In the genomic region with DNA sequence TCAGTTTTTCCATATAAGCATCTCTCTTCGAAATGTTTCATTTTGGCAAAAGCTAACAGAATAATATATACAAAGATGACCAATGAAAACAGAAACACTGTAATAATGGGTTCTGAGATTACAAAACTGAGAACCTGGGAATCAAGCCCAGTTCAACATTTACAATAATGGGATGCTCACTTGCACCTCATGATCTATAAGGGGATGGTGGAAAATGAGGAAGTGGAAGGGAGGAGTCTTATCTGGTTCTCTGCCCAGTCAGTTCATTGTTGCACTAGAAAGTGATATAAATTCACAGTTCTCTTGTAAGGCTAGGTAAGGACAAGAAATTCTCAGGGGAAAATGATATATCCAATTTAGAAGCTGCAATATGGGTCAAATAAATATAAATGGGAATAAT, we compare ENCODE assay signal across 1 cellular context.
TF ChIP-seq lines count a peak whose summit lies in the region.

No MANE protein-coding gene starts in this region.

TF ChIP-seq in K562, 482 proteins besides CTCF, POLR2A, EP300 and RAD21 (continued from another document):
- TF ChIP-seq, protein P1, sequence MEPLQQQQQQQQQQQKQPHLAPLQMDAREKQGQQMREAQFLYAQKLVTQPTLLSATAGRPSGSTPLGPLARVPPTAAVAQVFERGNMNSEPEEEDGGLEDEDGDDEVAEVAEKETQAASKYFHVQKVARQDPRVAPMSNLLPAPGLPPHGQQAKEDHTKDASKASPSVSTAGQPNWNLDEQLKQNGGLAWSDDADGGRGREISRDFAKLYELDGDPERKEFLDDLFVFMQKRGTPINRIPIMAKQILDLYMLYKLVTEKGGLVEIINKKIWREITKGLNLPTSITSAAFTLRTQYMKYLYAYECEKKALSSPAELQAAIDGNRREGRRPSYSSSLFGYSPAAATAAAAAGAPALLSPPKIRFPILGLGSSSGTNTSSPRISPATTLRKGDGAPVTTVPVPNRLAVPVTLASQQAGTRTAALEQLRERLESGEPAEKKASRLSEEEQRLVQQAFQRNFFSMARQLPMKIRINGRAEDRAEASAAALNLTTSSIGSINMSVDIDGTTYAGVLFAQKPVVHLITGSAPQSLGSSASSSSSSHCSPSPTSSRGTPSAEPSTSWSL (CRISPR knock-in tag; IDR thresholded peaks at IDR 0.05; ENCODE audit: borderline replicate concordance), result no peak
- TF ChIP-seq, protein P2, sequence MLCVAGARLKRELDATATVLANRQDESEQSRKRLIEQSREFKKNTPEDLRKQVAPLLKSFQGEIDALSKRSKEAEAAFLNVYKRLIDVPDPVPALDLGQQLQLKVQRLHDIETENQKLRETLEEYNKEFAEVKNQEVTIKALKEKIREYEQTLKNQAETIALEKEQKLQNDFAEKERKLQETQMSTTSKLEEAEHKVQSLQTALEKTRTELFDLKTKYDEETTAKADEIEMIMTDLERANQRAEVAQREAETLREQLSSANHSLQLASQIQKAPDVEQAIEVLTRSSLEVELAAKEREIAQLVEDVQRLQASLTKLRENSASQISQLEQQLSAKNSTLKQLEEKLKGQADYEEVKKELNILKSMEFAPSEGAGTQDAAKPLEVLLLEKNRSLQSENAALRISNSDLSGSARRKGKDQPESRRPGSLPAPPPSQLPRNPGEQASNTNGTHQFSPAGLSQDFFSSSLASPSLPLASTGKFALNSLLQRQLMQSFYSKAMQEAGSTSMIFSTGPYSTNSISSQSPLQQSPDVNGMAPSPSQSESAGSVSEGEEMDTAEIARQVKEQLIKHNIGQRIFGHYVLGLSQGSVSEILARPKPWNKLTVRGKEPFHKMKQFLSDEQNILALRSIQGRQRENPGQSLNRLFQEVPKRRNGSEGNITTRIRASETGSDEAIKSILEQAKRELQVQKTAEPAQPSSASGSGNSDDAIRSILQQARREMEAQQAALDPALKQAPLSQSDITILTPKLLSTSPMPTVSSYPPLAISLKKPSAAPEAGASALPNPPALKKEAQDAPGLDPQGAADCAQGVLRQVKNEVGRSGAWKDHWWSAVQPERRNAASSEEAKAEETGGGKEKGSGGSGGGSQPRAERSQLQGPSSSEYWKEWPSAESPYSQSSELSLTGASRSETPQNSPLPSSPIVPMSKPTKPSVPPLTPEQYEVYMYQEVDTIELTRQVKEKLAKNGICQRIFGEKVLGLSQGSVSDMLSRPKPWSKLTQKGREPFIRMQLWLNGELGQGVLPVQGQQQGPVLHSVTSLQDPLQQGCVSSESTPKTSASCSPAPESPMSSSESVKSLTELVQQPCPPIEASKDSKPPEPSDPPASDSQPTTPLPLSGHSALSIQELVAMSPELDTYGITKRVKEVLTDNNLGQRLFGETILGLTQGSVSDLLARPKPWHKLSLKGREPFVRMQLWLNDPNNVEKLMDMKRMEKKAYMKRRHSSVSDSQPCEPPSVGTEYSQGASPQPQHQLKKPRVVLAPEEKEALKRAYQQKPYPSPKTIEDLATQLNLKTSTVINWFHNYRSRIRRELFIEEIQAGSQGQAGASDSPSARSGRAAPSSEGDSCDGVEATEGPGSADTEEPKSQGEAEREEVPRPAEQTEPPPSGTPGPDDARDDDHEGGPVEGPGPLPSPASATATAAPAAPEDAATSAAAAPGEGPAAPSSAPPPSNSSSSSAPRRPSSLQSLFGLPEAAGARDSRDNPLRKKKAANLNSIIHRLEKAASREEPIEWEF (CRISPR knock-in tag; IDR thresholded peaks at IDR 0.05), result peak; percentile 65; the same call in 1 of the 2 replicates
- TF ChIP-seq MECOM (CRISPR knock-in tag; IDR thresholded peaks at IDR 0.05), result 0 out of 2 replicates have a peak, but pooled peaks have one; percentile 3
- TF ChIP-seq MYNN (IDR thresholded peaks at IDR 0.05), result no peak
- TF ChIP-seq MYNN (CRISPR knock-in tag; IDR thresholded peaks at IDR 0.05), result no peak
- TF ChIP-seq, protein P3, sequence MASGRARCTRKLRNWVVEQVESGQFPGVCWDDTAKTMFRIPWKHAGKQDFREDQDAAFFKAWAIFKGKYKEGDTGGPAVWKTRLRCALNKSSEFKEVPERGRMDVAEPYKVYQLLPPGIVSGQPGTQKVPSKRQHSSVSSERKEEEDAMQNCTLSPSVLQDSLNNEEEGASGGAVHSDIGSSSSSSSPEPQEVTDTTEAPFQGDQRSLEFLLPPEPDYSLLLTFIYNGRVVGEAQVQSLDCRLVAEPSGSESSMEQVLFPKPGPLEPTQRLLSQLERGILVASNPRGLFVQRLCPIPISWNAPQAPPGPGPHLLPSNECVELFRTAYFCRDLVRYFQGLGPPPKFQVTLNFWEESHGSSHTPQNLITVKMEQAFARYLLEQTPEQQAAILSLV (tag; IDR thresholded peaks at IDR 0.05), result 0 out of 2 replicates have a peak, but pooled peaks have one; percentile 13
- TF ChIP-seq HMG20B (CRISPR knock-in tag; IDR thresholded peaks at IDR 0.05), result no peak
- no peak for TF ChIP-seq TRIM24 (IDR thresholded peaks at IDR 0.05)
- peak; percentile 72 for TF ChIP-seq SMARCE1 (IDR thresholded peaks at IDR 0.05)
- TF ChIP-seq, protein P4, sequence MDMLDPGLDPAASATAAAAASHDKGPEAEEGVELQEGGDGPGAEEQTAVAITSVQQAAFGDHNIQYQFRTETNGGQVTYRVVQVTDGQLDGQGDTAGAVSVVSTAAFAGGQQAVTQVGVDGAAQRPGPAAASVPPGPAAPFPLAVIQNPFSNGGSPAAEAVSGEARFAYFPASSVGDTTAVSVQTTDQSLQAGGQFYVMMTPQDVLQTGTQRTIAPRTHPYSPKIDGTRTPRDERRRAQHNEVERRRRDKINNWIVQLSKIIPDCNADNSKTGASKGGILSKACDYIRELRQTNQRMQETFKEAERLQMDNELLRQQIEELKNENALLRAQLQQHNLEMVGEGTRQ (CRISPR knock-in tag; IDR thresholded peaks at IDR 0.05), result no peak
- no peak for TF ChIP-seq ARID2 (IDR thresholded peaks at IDR 0.05)
- TF ChIP-seq FOXJ2 (tag; IDR thresholded peaks at IDR 0.05), result 0 out of 2 replicates have a peak, but pooled peaks have one; percentile 30
- TF ChIP-seq MEIS2 (IDR thresholded peaks at IDR 0.05; ENCODE audit: partially characterized antibody), result peak; percentile 20
- TF ChIP-seq ZNF134 (CRISPR knock-in tag; conservative IDR thresholded peaks at IDR 0.05), result no peak
- TF ChIP-seq, protein P5, sequence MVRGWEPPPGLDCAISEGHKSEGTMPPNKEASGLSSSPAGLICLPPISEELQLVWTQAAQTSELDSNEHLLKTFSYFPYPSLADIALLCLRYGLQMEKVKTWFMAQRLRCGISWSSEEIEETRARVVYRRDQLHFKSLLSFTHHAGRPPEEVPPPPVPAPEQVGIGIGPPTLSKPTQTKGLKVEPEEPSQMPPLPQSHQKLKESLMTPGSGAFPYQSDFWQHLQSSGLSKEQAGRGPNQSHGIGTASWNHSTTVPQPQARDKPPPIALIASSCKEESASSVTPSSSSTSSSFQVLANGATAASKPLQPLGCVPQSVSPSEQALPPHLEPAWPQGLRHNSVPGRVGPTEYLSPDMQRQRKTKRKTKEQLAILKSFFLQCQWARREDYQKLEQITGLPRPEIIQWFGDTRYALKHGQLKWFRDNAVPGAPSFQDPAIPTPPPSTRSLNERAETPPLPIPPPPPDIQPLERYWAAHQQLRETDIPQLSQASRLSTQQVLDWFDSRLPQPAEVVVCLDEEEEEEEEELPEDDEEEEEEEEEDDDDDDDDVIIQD (CRISPR knock-in tag; IDR thresholded peaks at IDR 0.05), result no peak
- TF ChIP-seq NBN (IDR thresholded peaks at IDR 0.05; ENCODE audit: low read depth), result 0 out of 2 replicates have a peak, but pooled peaks have one; percentile 29
- no peak for TF ChIP-seq MYBL2 (IDR thresholded peaks at IDR 0.05; ENCODE audit: low read depth)
- no peak for TF ChIP-seq MYBL2 (CRISPR knock-in tag; IDR thresholded peaks at IDR 0.05; ENCODE audit: borderline replicate concordance)
- TF ChIP-seq HDAC2 (IDR thresholded peaks at IDR 0.05), result peak; percentile 38; the same call in 1 of the 2 replicates
- TF ChIP-seq SPI1 (IDR thresholded peaks at IDR 0.05; ENCODE audit: borderline replicate concordance, low read depth, low read length), result peak; percentile 100
